In the genomic region with DNA sequence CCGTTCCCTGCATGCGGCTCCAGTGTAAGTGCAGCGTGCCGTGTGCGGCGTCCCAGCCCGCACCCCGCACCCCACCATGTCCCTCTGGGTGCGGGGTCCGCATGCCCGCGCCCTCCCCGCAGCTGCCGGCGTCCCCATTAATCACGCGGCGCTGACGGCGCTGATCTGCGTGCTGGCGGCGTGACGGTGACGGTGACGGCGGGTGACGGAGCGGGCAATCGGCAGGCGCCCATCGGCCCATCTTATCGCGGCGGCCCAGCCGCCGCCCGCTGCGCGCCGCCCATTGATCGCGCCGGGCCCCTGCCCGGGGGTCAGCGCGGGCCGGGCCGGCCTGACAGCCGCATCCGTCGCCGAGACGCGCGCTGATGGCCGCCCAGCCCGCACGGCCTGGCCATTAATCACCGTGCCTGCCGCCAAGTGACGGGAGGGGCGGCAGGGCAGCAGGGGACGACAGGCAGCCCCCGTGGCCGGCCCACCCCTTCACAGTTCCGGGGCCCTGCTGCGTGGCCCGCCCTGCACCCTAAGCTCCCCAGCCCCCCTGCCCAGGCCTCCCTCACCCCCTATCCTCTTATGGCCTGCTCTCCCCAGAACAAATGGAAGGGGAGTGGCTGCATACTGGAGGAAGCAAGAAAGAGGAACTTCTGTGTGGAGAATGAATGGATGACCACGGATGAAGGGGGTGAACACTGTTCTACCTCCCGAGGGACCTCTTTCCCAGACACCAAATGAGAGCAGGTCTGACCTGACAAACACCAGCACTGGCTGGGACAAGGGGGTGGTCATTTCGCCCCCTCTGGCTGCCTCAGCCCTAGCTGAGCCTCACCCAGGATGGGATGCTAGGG, we compare ENCODE assay signal across 1 cellular context.
TF ChIP-seq lines count a peak whose summit lies in the region.

No MANE protein-coding gene starts in this region.

TF ChIP-seq in K562, 482 proteins besides CTCF, POLR2A, EP300 and RAD21 (continued from another document):
- TF ChIP-seq, protein P1, sequence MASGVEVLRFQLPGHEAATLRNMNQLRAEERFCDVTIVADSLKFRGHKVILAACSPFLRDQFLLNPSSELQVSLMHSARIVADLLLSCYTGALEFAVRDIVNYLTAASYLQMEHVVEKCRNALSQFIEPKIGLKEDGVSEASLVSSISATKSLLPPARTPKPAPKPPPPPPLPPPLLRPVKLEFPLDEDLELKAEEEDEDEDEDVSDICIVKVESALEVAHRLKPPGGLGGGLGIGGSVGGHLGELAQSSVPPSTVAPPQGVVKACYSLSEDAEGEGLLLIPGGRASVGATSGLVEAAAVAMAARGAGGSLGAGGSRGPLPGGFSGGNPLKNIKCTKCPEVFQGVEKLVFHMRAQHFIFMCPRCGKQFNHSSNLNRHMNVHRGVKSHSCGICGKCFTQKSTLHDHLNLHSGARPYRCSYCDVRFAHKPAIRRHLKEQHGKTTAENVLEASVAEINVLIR (CRISPR knock-in tag; IDR thresholded peaks at IDR 0.05), result peak; percentile 80
- TF ChIP-seq, protein P2, sequence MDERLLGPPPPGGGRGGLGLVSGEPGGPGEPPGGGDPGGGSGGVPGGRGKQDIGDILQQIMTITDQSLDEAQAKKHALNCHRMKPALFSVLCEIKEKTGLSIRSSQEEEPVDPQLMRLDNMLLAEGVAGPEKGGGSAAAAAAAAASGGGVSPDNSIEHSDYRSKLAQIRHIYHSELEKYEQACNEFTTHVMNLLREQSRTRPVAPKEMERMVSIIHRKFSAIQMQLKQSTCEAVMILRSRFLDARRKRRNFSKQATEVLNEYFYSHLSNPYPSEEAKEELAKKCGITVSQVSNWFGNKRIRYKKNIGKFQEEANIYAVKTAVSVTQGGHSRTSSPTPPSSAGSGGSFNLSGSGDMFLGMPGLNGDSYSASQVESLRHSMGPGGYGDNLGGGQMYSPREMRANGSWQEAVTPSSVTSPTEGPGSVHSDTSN (CRISPR knock-in tag; IDR thresholded peaks at IDR 0.05; ENCODE audit: low read depth), result peak; percentile 82
- TF ChIP-seq, protein P2 (tag; conservative IDR thresholded peaks at IDR 0.05; ENCODE audit: low read depth), result peak; percentile 68
